Comparison of ENCODE assay signal across 8 cellular contexts in genomic region chr5:73519531-73520283, GRCh38. TPM values are rescaled to one million over a fixed set of nuclear protein-coding genes. Genes with fewer than 3 reads are reported as not detected.
DNase-seq lines count a peak whose midpoint lies in the region; ATAC-seq and TF ChIP-seq lines count a peak whose summit lies in the region.

No MANE protein-coding gene starts in this region.

- POLR2A ChIA-PET in activated CD8-positive, alpha-beta T cell treated with anti-CD3 and anti-CD28 coated beads, Interleukin-2, amount 10 ng/mL, durations not matched to agents 7 days and 5 days (lab: Charles Lee) = interaction anchor here (1.0 kb wide), 1 partner anchor 21 kb away, joined by 5 read pairs; the partner anchor contains the start of gene BTF3

- no peaks in the 10 kb centered on the region for H3K36me3 Mint-ChIP-seq in activated CD8-positive, alpha-beta T cell treated with anti-CD3 and anti-CD28 coated beads, Interleukin-2, amount 10 ng/mL, durations not matched to agents 7 days and 5 days (ENCODE audit: low read depth)
- no peaks in the 10 kb centered on the region for H3K36me3 Mint-ChIP-seq in endothelial cell (ENCODE audit: low read depth, unreplicated experiment)

- CTCF ChIA-PET in activated CD8-positive, alpha-beta T cell treated with anti-CD3 and anti-CD28 coated beads, Interleukin-2, amount 10 ng/mL, durations not matched to agents 7 days and 5 days (lab: Charles Lee) = interaction anchor here (1.0 to 7.6 kb wide), 7 partner anchors 11 to 78 kb away, joined by 3 to 81 read pairs (median 6); partner anchors contain the start of genes ANKRA2 and UTP15

- peaks cover 6% of the 10 kb centered on the region for H3K4me1 Mint-ChIP-seq in activated CD8-positive, alpha-beta T cell treated with anti-CD3 and anti-CD28 coated beads, Interleukin-2, amount 10 ng/mL, durations not matched to agents 7 days and 5 days (ENCODE audit: low read depth)
- no peaks in the 10 kb centered on the region for H3K4me1 Mint-ChIP-seq in endothelial cell (ENCODE audit: unreplicated experiment)

- DNase-seq in DMS 273 (lab: John Stamatoyannopoulos, UW; ENCODE audit: unreplicated experiment) (peak; percentile 92), HT1080 (ENCODE audit: low read depth) (peak; percentile 83), NOMO-1 treated with DMSO at 0.1 percent for 48 hours (lab: John Stamatoyannopoulos, UW; ENCODE audit: unreplicated experiment) (peak; percentile 68), endothelial cell (ENCODE audit: low spot score) (peak; percentile 75), mucosa of gallbladder (ENCODE audit: low spot score) (peak; percentile 74)
- DNase-seq in activated CD8-positive, alpha-beta T cell treated with anti-CD3 and anti-CD28 coated beads, Interleukin-2, amount 10 ng/mL, durations not matched to agents 7 days and 5 days = peak; percentile 86
- peak; percentile 28 to 53 for DNase-seq in stimulated activated CD8-positive, alpha-beta memory T cell treated with anti-CD3 and anti-CD28 coated beads, Interleukin-7, amount 100 ng/mL, for 4 hours (ENCODE audit: low read depth in 2 of 2)

- peak; percentile 65 for TF ChIP-seq CTCF in endothelial cell (IDR thresholded peaks at IDR 0.05; ENCODE audit: unreplicated experiment)

- no peaks in the 10 kb centered on the region for H3K27me3 Mint-ChIP-seq in activated CD8-positive, alpha-beta T cell treated with anti-CD3 and anti-CD28 coated beads, Interleukin-2, amount 10 ng/mL, durations not matched to agents 7 days and 5 days (ENCODE audit: low read depth)
- no peaks in the 10 kb centered on the region for H3K27me3 Mint-ChIP-seq in endothelial cell (ENCODE audit: unreplicated experiment)

- H3K9me3 Mint-ChIP-seq in activated CD8-positive, alpha-beta T cell treated with anti-CD3 and anti-CD28 coated beads, Interleukin-2, amount 10 ng/mL, durations not matched to agents 7 days and 5 days (ENCODE audit: insufficient read depth) = no peaks in the 10 kb centered on the region
- H3K9me3 Mint-ChIP-seq in endothelial cell (ENCODE audit: unreplicated experiment) = no peaks in the 10 kb centered on the region

- H3K27ac Mint-ChIP-seq in activated CD8-positive, alpha-beta T cell treated with anti-CD3 and anti-CD28 coated beads, Interleukin-2, amount 10 ng/mL, durations not matched to agents 7 days and 5 days = peak overlapping the region; percentile 54
- H3K27ac Mint-ChIP-seq in endothelial cell (ENCODE audit: unreplicated experiment) = no peak overlapping the region

- ATAC-seq in GM21390 (IDR thresholded peaks at IDR 0.05; ENCODE audit: unreplicated experiment) = peak; percentile 97
- ATAC-seq in activated CD8-positive, alpha-beta T cell treated with anti-CD3 and anti-CD28 coated beads, Interleukin-2, amount 10 ng/mL, durations not matched to agents 7 days and 5 days = peak; percentile 100

- peak overlapping the region; percentile 40 for H3K4me3 Mint-ChIP-seq in activated CD8-positive, alpha-beta T cell treated with anti-CD3 and anti-CD28 coated beads, Interleukin-2, amount 10 ng/mL, durations not matched to agents 7 days and 5 days
- H3K4me3 Mint-ChIP-seq in endothelial cell (ENCODE audit: unreplicated experiment) = peak overlapping the region; percentile 59

RNA-seq across cellular contexts. Expression of gene BTF3, which starts 21.5 kb away (rescaled TPM):
- 641 and 881 TPM in 2 replicates for total RNA-seq in HT1080 (2014; rRNA removed; shearing (Covaris generic))
- 1,050 and 1,581 TPM in 2 replicates for polyA plus RNA-seq in HT1080 (2015; cell fraction: cytosol; rRNA removed)
- polyA plus RNA-seq in HT1080 (2015; cell fraction: nucleus; rRNA removed) = 501 and 570 TPM in 2 replicates
- 100 to 1,000 TPM; 737 to 768 TPM for total RNA-seq in activated CD8-positive, alpha-beta T cell treated with anti-CD3 and anti-CD28 coated beads, Interleukin-2, amount 10 ng/mL, durations not matched to agents 7 days and 5 days
- total RNA-seq in endothelial cell (ENCODE audit: unreplicated experiment) = 866 TPM
- total RNA-seq in mucosa of gallbladder = 421 TPM

RNA-seq across cellular contexts. Expression of gene ANKRA2, which starts 45.7 kb away (rescaled TPM):
- total RNA-seq in HT1080 (2014; rRNA removed; shearing (Covaris generic)) = 11.7 and 16.0 TPM in 2 replicates
- polyA plus RNA-seq in HT1080 (2015; cell fraction: cytosol; rRNA removed) = 16.6 and 18.5 TPM in 2 replicates
- polyA plus RNA-seq in HT1080 (2015; cell fraction: nucleus; rRNA removed) = 66.0 and 76.0 TPM in 2 replicates
- total RNA-seq in activated CD8-positive, alpha-beta T cell treated with anti-CD3 and anti-CD28 coated beads, Interleukin-2, amount 10 ng/mL, durations not matched to agents 7 days and 5 days = 10 to 100 TPM; 12.4 to 13.4 TPM
- total RNA-seq in endothelial cell (ENCODE audit: unreplicated experiment) = 12.9 TPM
- 33.1 TPM for total RNA-seq in mucosa of gallbladder

RNA-seq across cellular contexts. Expression of gene UTP15, which starts 45.8 kb away (rescaled TPM):
- total RNA-seq in HT1080 (2014; rRNA removed; shearing (Covaris generic)) = 24.5 and 25.0 TPM in 2 replicates
- 13.0 and 14.9 TPM in 2 replicates for polyA plus RNA-seq in HT1080 (2015; cell fraction: cytosol; rRNA removed)
- 47.9 and 51.6 TPM in 2 replicates for polyA plus RNA-seq in HT1080 (2015; cell fraction: nucleus; rRNA removed)
- total RNA-seq in activated CD8-positive, alpha-beta T cell treated with anti-CD3 and anti-CD28 coated beads, Interleukin-2, amount 10 ng/mL, durations not matched to agents 7 days and 5 days = 10 to 100 TPM; 22.9 to 23.8 TPM
- total RNA-seq in endothelial cell (ENCODE audit: unreplicated experiment) (17.2 TPM), mucosa of gallbladder (9.6 TPM)

Comparison
In these comparisons a context has a peak if more than half of its experiments do, and no peak if none do; other contexts are left out.
1. Peak in every context shown above with its lines: DNase-seq and ATAC-seq.
2. DNase-seq: peak in every context shown above with its lines; median percentile 92 in DMS 273; 86 in activated CD8-positive, alpha-beta T cell treated with anti-CD3 and anti-CD28 coated beads, Interleukin-2, amount 10 ng/mL, durations not matched to agents 7 days and 5 days; 83 in HT1080; 75 in endothelial cell; 74 in mucosa of gallbladder; 68 in NOMO-1 treated with DMSO at 0.1 percent for 48 hours; 40 in stimulated activated CD8-positive, alpha-beta memory T cell treated with anti-CD3 and anti-CD28 coated beads, Interleukin-7, amount 100 ng/mL, for 4 hours.